Comparison of ENCODE assay signal across 25 cellular contexts in genomic region chr5:526456-527088, GRCh38. TPM values are rescaled to one million over a fixed set of nuclear protein-coding genes. Genes with fewer than 3 reads are reported as not detected.
DNase-seq lines count a peak whose midpoint lies in the region; ATAC-seq and TF ChIP-seq lines count a peak whose summit lies in the region.
"Had no signal": no experiment of that assay in that cellular context is flagged by ENCODE, and none has a peak within 500 bp of the region (broad histone marks: within the 10 kb centered on the region; RNA-seq: fewer than 3 reads in every experiment).

No MANE protein-coding gene starts in this region.

- H3K4me1 ChIP-seq in breast epithelium, result peaks cover 0 to 7% of the 10 kb centered on the region in 2 donors
- H3K4me1 ChIP-seq: psoas muscle had no signal

- H3K9me3 Mint-ChIP-seq in T-helper 2 cell treated with Interferon-gamma antibody and Interleukin-4, amounts not matched to agents 5 μg/mL and 100 μg/mL, for 36 hours, result no peaks in the 10 kb centered on the region
- H3K9me3 Mint-ChIP-seq in stimulated activated naive CD8-positive, alpha-beta T cell treated with anti-CD3 and anti-CD28 coated beads, Interleukin-15, amount 100 ng/mL, for 72 hours, result no peaks in the 10 kb centered on the region
- H3K9me3 Mint-ChIP-seq: central memory CD8-positive, alpha-beta T cell; effector memory CD8-positive, alpha-beta T cell had no signal

- no peak overlapping the region for H3K27ac ChIP-seq in breast epithelium
- H3K27ac ChIP-seq: KMS-11, PC-9, psoas muscle had no signal

- H3K9me3 ChIP-seq in breast epithelium, result no peaks in the 10 kb centered on the region
- H3K9me3 ChIP-seq: psoas muscle had no signal

- no peak for DNase-seq in T-helper 2 cell treated with Interferon-gamma antibody and Interleukin-4, amounts not matched to agents 5 μg/mL and 100 μg/mL, for 36 hours (ENCODE audit: low spot score)
- no peak for DNase-seq in T-helper 2 cell
- no peak for DNase-seq in stimulated activated naive CD8-positive, alpha-beta T cell treated with anti-CD3 and anti-CD28 coated beads, Interleukin-15, amount 100 ng/mL, for 72 hours
- DNase-seq in stimulated activated naive CD8-positive, alpha-beta T cell treated with anti-CD3 and anti-CD28 coated beads, Interleukin-15, Interleukin-2, amounts not matched to agents 100 U/mL and 50 U/mL, for 24 hours, result no peak
- DNase-seq in left lobe of liver (ENCODE audit: low spot score), result no peak
- DNase-seq in breast epithelium (ENCODE audit: low spot score in 2 of 2), result no peak
- DNase-seq in NCI-H2107 (lab: John Stamatoyannopoulos, UW), result no peak
- DNase-seq: 8988T; activated CD4-positive, alpha-beta T cell treated with anti-CD3 and anti-CD28 coated beads for 1 hour; activated gamma-delta T cell treated with Interleukin-2 at 50 U/mL for 16 hours; CD4-positive, CD25-positive, alpha-beta regulatory T cell; effector memory CD8-positive, alpha-beta T cell; midbrain; naive B cell; NCI-H1417; NCI-H2029; NCI-H526; occipital lobe; PC-9; psoas muscle; stimulated activated CD4-positive, alpha-beta T cell treated with anti-CD3 and anti-CD28 coated beads, Interleukin-4, amount 100 ng/mL, for 24 hours; trophoblast cell had no signal

- H3K27me3 ChIP-seq in breast epithelium, result peaks cover 14 to 94% of the 10 kb centered on the region in 2 donors

- peaks cover 37% of the 10 kb centered on the region for H3K4me1 Mint-ChIP-seq in T-helper 2 cell treated with Interferon-gamma antibody and Interleukin-4, amounts not matched to agents 5 μg/mL and 100 μg/mL, for 36 hours (ENCODE audit: low read depth)
- H3K4me1 Mint-ChIP-seq in stimulated activated naive CD8-positive, alpha-beta T cell treated with anti-CD3 and anti-CD28 coated beads, Interleukin-15, amount 100 ng/mL, for 72 hours, result peaks cover 66% of the 10 kb centered on the region

- H3K27me3 Mint-ChIP-seq in T-helper 2 cell treated with Interferon-gamma antibody and Interleukin-4, amounts not matched to agents 5 μg/mL and 100 μg/mL, for 36 hours (ENCODE audit: low read depth), result peaks cover 73% of the 10 kb centered on the region
- peaks cover 78% of the 10 kb centered on the region for H3K27me3 Mint-ChIP-seq in stimulated activated naive CD8-positive, alpha-beta T cell treated with anti-CD3 and anti-CD28 coated beads, Interleukin-15, amount 100 ng/mL, for 72 hours

- no peaks in the 10 kb centered on the region for H3K36me3 Mint-ChIP-seq in T-helper 2 cell treated with Interferon-gamma antibody and Interleukin-4, amounts not matched to agents 5 μg/mL and 100 μg/mL, for 36 hours (ENCODE audit: low read depth)
- H3K36me3 Mint-ChIP-seq: CD4-positive, CD25-positive, alpha-beta regulatory T cell had no signal

- TF ChIP-seq POLR2A in breast epithelium (IDR thresholded peaks at IDR 0.05), result no peak

- H3K4me3 Mint-ChIP-seq in T-helper 2 cell treated with Interferon-gamma antibody and Interleukin-4, amounts not matched to agents 5 μg/mL and 100 μg/mL, for 36 hours, result peak overlapping the region; percentile 73
- peak overlapping the region; percentile 73 to 75 for H3K4me3 Mint-ChIP-seq in stimulated activated naive CD8-positive, alpha-beta T cell treated with anti-CD3 and anti-CD28 coated beads, Interleukin-15, amount 100 ng/mL, for 72 hours

- H3K36me3 ChIP-seq in breast epithelium, result no peaks in the 10 kb centered on the region

- intact Hi-C loops in breast epithelium (cut with DNase I; ENCODE audit: low total_unique reads), result no loop called here

- no peak overlapping the region for H3K27ac Mint-ChIP-seq in T-helper 2 cell treated with Interferon-gamma antibody and Interleukin-4, amounts not matched to agents 5 μg/mL and 100 μg/mL, for 36 hours
- H3K27ac Mint-ChIP-seq in stimulated activated naive CD8-positive, alpha-beta T cell treated with anti-CD3 and anti-CD28 coated beads, Interleukin-15, amount 100 ng/mL, for 72 hours, result no peak overlapping the region
- H3K27ac Mint-ChIP-seq: effector memory CD8-positive, alpha-beta T cell had no signal

- no peak overlapping the region for H3K4me3 ChIP-seq in breast epithelium
- H3K4me3 ChIP-seq: PC-9, psoas muscle had no signal

- TF ChIP-seq CTCF in breast epithelium (IDR thresholded peaks at IDR 0.05), result no peak

- ATAC-seq in stimulated activated naive CD8-positive, alpha-beta T cell treated with anti-CD3 and anti-CD28 coated beads, Interleukin-15, amount 100 ng/mL, for 72 hours, result peak; percentile 4
- no peak for ATAC-seq in stimulated activated naive CD8-positive, alpha-beta T cell treated with anti-CD3 and anti-CD28 coated beads, Interleukin-15, Interleukin-2, amounts not matched to agents 100 U/mL and 50 U/mL, for 24 hours
- ATAC-seq in left lobe of liver (peak; percentile 65), GM21381 (IDR thresholded peaks at IDR 0.05; ENCODE audit: unreplicated experiment) (no peak)
- ATAC-seq: effector memory CD8-positive, alpha-beta T cell; psoas muscle had no signal

RNA-seq across cellular contexts. Expression of gene SLC9A3, which starts 2.3 kb away (rescaled TPM):
- total RNA-seq in left lobe of liver (0.81 TPM), breast epithelium (1 to 10 TPM; 1.1 to 5.6 (median 2.3) TPM)

Comparison
In these comparisons a context has a peak if more than half of its experiments do, and no peak if none do; other contexts are left out.
1. ATAC-seq: peak in stimulated activated naive CD8-positive, alpha-beta T cell treated with anti-CD3 and anti-CD28 coated beads, Interleukin-15, amount 100 ng/mL, for 72 hours (single experiment) and left lobe of liver (single experiment); none in stimulated activated naive CD8-positive, alpha-beta T cell treated with anti-CD3 and anti-CD28 coated beads, Interleukin-15, Interleukin-2, amounts not matched to agents 100 U/mL and 50 U/mL, for 24 hours (single experiment) and GM21381 (single experiment).